In genomic region chr18:63079114-63079513, GRCh38 we compare ENCODE assay signal across 12 cellular contexts.
DNase-seq lines count a peak whose midpoint lies in the region; ATAC-seq and TF ChIP-seq lines count a peak whose summit lies in the region.
"Had no signal": no experiment of that assay in that cellular context is flagged by ENCODE, and none has a peak within 500 bp of the region (broad histone marks: within the 10 kb centered on the region; RNA-seq: fewer than 3 reads in every experiment).

No MANE protein-coding gene starts in this region.

- H3K27me3 Mint-ChIP-seq in chondrocyte (ENCODE audit: low read depth), result peaks cover 6% of the 10 kb centered on the region
- H3K27me3 Mint-ChIP-seq in activated naive CD4-positive, alpha-beta T cell treated with anti-CD3 and anti-CD28 coated beads for 36 hours (ENCODE audit: low read depth), result peaks cover 2% of the 10 kb centered on the region

- intact Hi-C loops in posterior cingulate gyrus (cut with DNase I), result no loop called here
- intact Hi-C loops in activated naive CD4-positive, alpha-beta T cell treated with anti-CD3 and anti-CD28 coated beads for 36 hours (cut with micrococcal nuclease), result no loop called here

- peaks cover 48% of the 10 kb centered on the region for H3K4me1 ChIP-seq in BLaER1

- H3K4me3 ChIP-seq in BLaER1, result no peak overlapping the region
- H3K4me3 ChIP-seq: heart left ventricle had no signal

- H3K4me3 Mint-ChIP-seq in chondrocyte (ENCODE audit: unreplicated experiment), result no peak overlapping the region
- no peak overlapping the region for H3K4me3 Mint-ChIP-seq in activated naive CD4-positive, alpha-beta T cell treated with anti-CD3 and anti-CD28 coated beads for 36 hours

- no peak overlapping the region for H3K9ac ChIP-seq in BLaER1

- peaks cover 42% of the 10 kb centered on the region for H3K9me3 ChIP-seq in BLaER1

- H3K27me3 ChIP-seq in BLaER1, result no peaks in the 10 kb centered on the region
- H3K27me3 ChIP-seq: heart left ventricle had no signal

- peaks cover 4% of the 10 kb centered on the region for H3K36me3 Mint-ChIP-seq in chondrocyte (ENCODE audit: low read depth)
- H3K36me3 Mint-ChIP-seq in activated naive CD4-positive, alpha-beta T cell treated with anti-CD3 and anti-CD28 coated beads for 36 hours (ENCODE audit: low read depth), result peaks cover 1% of the 10 kb centered on the region

- H3K27ac Mint-ChIP-seq in chondrocyte (ENCODE audit: unreplicated experiment), result no peak overlapping the region
- no peak overlapping the region for H3K27ac Mint-ChIP-seq in activated naive CD4-positive, alpha-beta T cell treated with anti-CD3 and anti-CD28 coated beads for 36 hours

- no peak for TF ChIP-seq CTCF in chondrocyte (IDR thresholded peaks at IDR 0.05)

- peak; percentile 46 for ATAC-seq in GM18907 (IDR thresholded peaks at IDR 0.05; ENCODE audit: unreplicated experiment)
- peak; percentile 44 for ATAC-seq in HG03135 (IDR thresholded peaks at IDR 0.05; ENCODE audit: unreplicated experiment)
- ATAC-seq: heart left ventricle had no signal

- CTCF ChIA-PET in activated naive CD4-positive, alpha-beta T cell treated with anti-CD3 and anti-CD28 coated beads for 36 hours (lab: Charles Lee), result interaction anchor here (0.7 kb wide), 1 partner anchor 14 kb away, joined by 5 read pairs; no protein-coding TSS in a partner anchor

- H3K27ac ChIP-seq in BLaER1 (peak overlapping the region; percentile 45), substantia nigra (ENCODE audit: low read depth, low read length, poor library complexity, severe bottlenecking) (no peak overlapping the region)
- H3K27ac ChIP-seq: C4-2B, heart left ventricle, VCaP had no signal

- peak; percentile 90 for DNase-seq in SIG-M5 treated with dmso at 0.1 percent for 504 hours (lab: John Stamatoyannopoulos, UW; ENCODE audit: unreplicated experiment)
- DNase-seq in posterior cingulate gyrus, result no peak
- DNase-seq in chondrocyte (ENCODE audit: low spot score), result no peak
- no peak for DNase-seq in substantia nigra (lab: John Stamatoyannopoulos, UW)
- no peak for DNase-seq in activated naive CD4-positive, alpha-beta T cell treated with anti-CD3 and anti-CD28 coated beads for 36 hours
- DNase-seq: heart left ventricle, NCI-H2081 had no signal

- H3K9me3 Mint-ChIP-seq in chondrocyte (ENCODE audit: low read depth), result peaks cover 9% of the 10 kb centered on the region
- H3K9me3 Mint-ChIP-seq in activated naive CD4-positive, alpha-beta T cell treated with anti-CD3 and anti-CD28 coated beads for 36 hours, result peaks cover 8% of the 10 kb centered on the region

- peaks cover 10% of the 10 kb centered on the region for H3K4me1 Mint-ChIP-seq in chondrocyte (ENCODE audit: low read depth)
- H3K4me1 Mint-ChIP-seq in activated naive CD4-positive, alpha-beta T cell treated with anti-CD3 and anti-CD28 coated beads for 36 hours (ENCODE audit: low read depth), result peaks cover 9% of the 10 kb centered on the region

- H3K4me2 ChIP-seq in BLaER1, result peak overlapping the region; percentile 52

- peaks cover 3% of the 10 kb centered on the region; the same call in 1 of the 2 replicates for H3K36me3 ChIP-seq in BLaER1
- H3K36me3 ChIP-seq: heart left ventricle had no signal

- no peaks in the 10 kb centered on the region for H4K20me1 ChIP-seq in BLaER1
